Comparison of ENCODE assay signal across 37 cellular contexts in the genomic region with DNA sequence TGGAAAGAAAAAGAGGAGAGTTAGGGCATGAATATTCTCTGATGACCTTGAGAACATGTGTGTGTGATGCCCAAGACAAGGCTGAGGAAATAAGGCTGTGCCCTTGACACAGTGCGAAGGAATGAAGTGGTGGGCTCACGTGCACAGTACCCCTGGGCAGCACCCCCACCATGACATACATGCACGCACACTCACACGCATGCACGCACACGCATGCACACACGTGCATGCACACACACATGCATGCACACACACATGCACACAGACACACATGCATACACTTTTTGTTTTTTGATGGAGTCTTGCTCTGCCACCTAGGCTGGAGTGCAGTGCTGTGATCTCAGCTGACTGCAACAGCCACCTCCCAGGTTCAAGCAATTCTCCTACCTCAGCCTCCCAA.
DNase-seq lines count a peak whose midpoint lies in the region; FAIRE-seq and TF ChIP-seq lines count a peak whose summit lies in the region.
"Had no signal": no experiment of that assay in that cellular context is flagged by ENCODE, and none has a peak within 500 bp of the region (broad histone marks: within the 10 kb centered on the region; RNA-seq: fewer than 3 reads in every experiment).

No MANE protein-coding gene starts in this region.

- H4K8ac ChIP-seq in H9 (replicated peaks; ENCODE audit: insufficient read length, low read depth, low read length) (no peak overlapping the region), neuronal stem cell (ENCODE audit: low read depth, low read length) (no peak overlapping the region)

- H2AFZ ChIP-seq in H9 (ENCODE audit: low read length) (no peak overlapping the region), neuronal stem cell (ENCODE audit: low read length) (no peak overlapping the region)

- no peak for TF ChIP-seq EP300 in esophagus muscularis mucosa (IDR thresholded peaks at IDR 0.05)

- no peaks in the 10 kb centered on the region for H3K36me3 ChIP-seq in esophagus muscularis mucosa
- H3K36me3 ChIP-seq in neuronal stem cell (replicated peaks in 1 of 2; ENCODE audit: control insufficient read depth in 2 of 2, insufficient read depth in 2 of 2, low read length in 2 of 2), result no peaks in the 10 kb centered on the region
- H3K36me3 ChIP-seq in A673 (ENCODE audit: insufficient read depth, low read length, poor library complexity, severe bottlenecking), result no peaks in the 10 kb centered on the region
- H3K36me3 ChIP-seq: BE2C; BLaER1; BLaER1 treated with 17β-estradiol and CSF1 and Interleukin-3, amounts not matched to agents 10 nM and 100 nM had no signal

- no peak overlapping the region for H3K23ac ChIP-seq in H9 (ENCODE audit: insufficient read length, low read depth, low read length)
- no peak overlapping the region for H3K23ac ChIP-seq in neuronal stem cell (ENCODE audit: low read depth, low read length, poor library complexity)

- FAIRE-seq in urothelium cell line (lab: Jason Lieb, UNC) (peak; percentile 89), HTR-8/SVneo (lab: Jason Lieb, UNC) (no peak)
- FAIRE-seq: A204.1, A549, D721Med had no signal

- H2BK5ac ChIP-seq in H9 (ENCODE audit: insufficient read length, low read length) (peak overlapping the region; percentile 49), neuronal stem cell (ENCODE audit: low read length) (no peak overlapping the region)

- H2AK5ac ChIP-seq in H9 (ENCODE audit: insufficient read length, low read length) (no peak overlapping the region), neuronal stem cell (ENCODE audit: low read depth, low read length) (no peak overlapping the region)

- H3K4me1 Mint-ChIP-seq in H9, result peaks cover 0 to 7% of the 10 kb centered on the region in 2 experiments; a peak in 3 of 4 replicates
- H3K4me1 Mint-ChIP-seq: B cell; CD14-positive monocyte; CD8-positive, alpha-beta memory T cell had no signal

- TF ChIP-seq POLR2A in esophagus muscularis mucosa (IDR thresholded peaks at IDR 0.05; ENCODE audit: low read depth), result no peak

- H3K9me3 ChIP-seq in H9 (ENCODE audit: control insufficient read depth, low read depth, low read length) (no peaks in the 10 kb centered on the region), esophagus muscularis mucosa (peaks cover 0 to 28% (median 7%) of the 10 kb centered on the region in 4 donors), neuronal stem cell (replicated peaks in 1 of 2; ENCODE audit: control insufficient read depth in 2 of 2, insufficient read depth in 1 of 2, low read depth in 1 of 2, low read length in 2 of 2) (peaks cover 0 to 1% of the 10 kb centered on the region in 2 donors), A673 (ENCODE audit: low read depth, low read length, poor library complexity, severe bottlenecking) (peaks cover 8% of the 10 kb centered on the region)
- H3K9me3 ChIP-seq: BE2C had no signal

- no TSS peak for BruUV-seq in A673 (replicated peaks; lab: Mats Ljungman, UMichigan)

- no peak overlapping the region for H3K4me3 Mint-ChIP-seq in H9
- H3K4me3 Mint-ChIP-seq: B cell; CD14-positive monocyte; CD4-positive, alpha-beta memory T cell; CD4-positive, alpha-beta T cell; CD4-positive, CD25-positive, alpha-beta regulatory T cell; CD8-positive, alpha-beta memory T cell; CD8-positive, alpha-beta T cell had no signal

- H3K56ac ChIP-seq in H9 (ENCODE audit: insufficient read length, low read depth, low read length), result no peak overlapping the region

- no peak overlapping the region for H2BK120ac ChIP-seq in H9 (ENCODE audit: low read depth, low read length, poor library complexity, severe bottlenecking)
- H2BK120ac ChIP-seq in neuronal stem cell (ENCODE audit: low read depth, low read length), result no peak overlapping the region

- no peaks in the 10 kb centered on the region for H3K27me3 ChIP-seq in H9 (ENCODE audit: insufficient read depth, low read length)
- H3K27me3 ChIP-seq in esophagus muscularis mucosa, result peaks cover 0 to 6% (median 0%) of the 10 kb centered on the region in 4 donors
- no peaks in the 10 kb centered on the region for H3K27me3 ChIP-seq in neuronal stem cell (ENCODE audit: control insufficient read depth in 3 of 3, insufficient read depth in 3 of 3, low read depth in 1 of 3, low read length in 3 of 3)
- H3K27me3 ChIP-seq in A673 (replicated peaks; ENCODE audit: insufficient read depth, low read depth, low read length, poor library complexity), result peaks cover 2% of the 10 kb centered on the region
- H3K27me3 ChIP-seq: BE2C; BLaER1; BLaER1 treated with 17β-estradiol and CSF1 and Interleukin-3, amounts not matched to agents 10 nM and 100 nM had no signal

- H3K4me3 ChIP-seq in esophagus muscularis mucosa (no peak overlapping the region), neuronal stem cell (ENCODE audit: low read length in 2 of 2) (peak overlapping the region in 1 of 2 donors; percentile 64), A673 (ENCODE audit: low read depth, low read length, poor library complexity, severe bottlenecking) (no peak overlapping the region)
- H3K4me3 ChIP-seq: A549; BLaER1; BLaER1 treated with 17β-estradiol and CSF1 and Interleukin-3, amounts not matched to agents 10 nM and 100 nM had no signal

- H2BK20ac ChIP-seq in H9 (ENCODE audit: low read depth, low read length, poor library complexity, severe bottlenecking), result no peak overlapping the region

- H3K23me2 ChIP-seq in H9 (ENCODE audit: insufficient read length, low read depth, low read length, poor library complexity, severe bottlenecking), result peaks cover 2% of the 10 kb centered on the region

- H4K5ac ChIP-seq in H9 (ENCODE audit: insufficient read length, low read depth, low read length), result peak overlapping the region; percentile 96

- H3K4me1 ChIP-seq in H9 (ENCODE audit: insufficient read depth, low read length), result peaks cover 4% of the 10 kb centered on the region; the same call in 1 of the 2 replicates
- H3K4me1 ChIP-seq in esophagus muscularis mucosa, result no peaks in the 10 kb centered on the region
- H3K4me1 ChIP-seq in neuronal stem cell (ENCODE audit: control insufficient read depth in 2 of 2, insufficient read depth in 1 of 2, low read depth in 1 of 2, low read length in 2 of 2), result peaks cover 0 to 2% of the 10 kb centered on the region in 2 donors
- no peaks in the 10 kb centered on the region for H3K4me1 ChIP-seq in A673 (ENCODE audit: insufficient read depth, low read length, poor library complexity, severe bottlenecking)
- H3K4me1 ChIP-seq: A549; BE2C; BLaER1; BLaER1 treated with 17β-estradiol and CSF1 and Interleukin-3, amounts not matched to agents 10 nM and 100 nM had no signal

- no peak overlapping the region for H4K91ac ChIP-seq in H9 (ENCODE audit: insufficient read length, low read depth, low read length)
- H4K91ac ChIP-seq in neuronal stem cell (ENCODE audit: low read depth, low read length, poor library complexity), result no peak overlapping the region

- H3K9ac ChIP-seq in H9 (ENCODE audit: extremely low read depth, insufficient read length, low read length) (no peak overlapping the region), neuronal stem cell (ENCODE audit: low read depth, low read length, poor library complexity) (peak overlapping the region; percentile 13)
- H3K9ac ChIP-seq: BLaER1; BLaER1 treated with 17β-estradiol and CSF1 and Interleukin-3, amounts not matched to agents 10 nM and 100 nM had no signal

- POLR2A ChIA-PET in A673 (lab: Charles Lee; ENCODE audit: low non-redundant PET), result no interaction called here

- H3K18ac ChIP-seq in H9 (ENCODE audit: insufficient read length, low read depth, low read length) (no peak overlapping the region), neuronal stem cell (ENCODE audit: low read length) (no peak overlapping the region)

- H3K79me1 ChIP-seq in H9 (ENCODE audit: insufficient read depth, low read depth, low read length, poor library complexity, severe bottlenecking), result no peaks in the 10 kb centered on the region
- no peaks in the 10 kb centered on the region for H3K79me1 ChIP-seq in neuronal stem cell (ENCODE audit: low read depth, low read length)

- H3K27ac Mint-ChIP-seq in H9, result no peak overlapping the region
- H3K27ac Mint-ChIP-seq: B cell; CD4-positive, alpha-beta T cell; CD8-positive, alpha-beta T cell had no signal

- no peaks in the 10 kb centered on the region for H3K79me2 ChIP-seq in H9 (ENCODE audit: insufficient read depth, low read length)

- no peak for DNase-seq in H9
- peak; percentile 77 for DNase-seq in esophagus muscularis mucosa (ENCODE audit: extremely low spot score)
- DNase-seq in neuronal stem cell (ENCODE audit: low spot score), result no peak
- no peak for DNase-seq in urothelium cell line (ENCODE audit: low spot score)
- DNase-seq in HTR-8/SVneo (ENCODE audit: insufficient read length, low spot score), result no peak
- no peak for DNase-seq in A673 (ENCODE audit: low spot score)
- no peak for DNase-seq in NCI-H2081 (lab: John Stamatoyannopoulos, UW)
- no peak for DNase-seq in H4 (ENCODE audit: low spot score)
- DNase-seq: 8988T; ACHN; AML-193; BE2C; C1 segment of cervical spinal cord; Caco-2; Calu3; CD4-positive, alpha-beta memory T cell; CD4-positive, alpha-beta T cell; CD4-positive, CD25-positive, alpha-beta regulatory T cell; CD8-positive, alpha-beta memory T cell; CD8-positive, alpha-beta T cell; COR-L47; DMS 273 treated with DMSO at 0.1 percent for 48 hours; DMS153; DMS53; DMS79; DMS79 treated with DMSO at 0.1 percent for 48 hours; DND-41; EL had no signal

- intact Hi-C loops in esophagus muscularis mucosa (cut with DNase I) (no loop called here), A673 (cut with micrococcal nuclease; ENCODE audit: unreplicated experiment) (no loop called here)

- no peak overlapping the region for H3K4ac ChIP-seq in H9 (ENCODE audit: low read depth, low read length)
- H3K4ac ChIP-seq in neuronal stem cell (ENCODE audit: low read length), result no peak overlapping the region

- WGBS in H9 (ENCODE audit: extremely low coverage, insufficient read length, low lambda C conversion rate), result no CpG with 5 or more reads among the region's 7 CpGs
- WGBS in esophagus muscularis mucosa, result 92% methylated on average over 7 of the region's 7 CpGs
- no CpG with 5 or more reads among the region's 7 CpGs for WGBS in neuronal stem cell (ENCODE audit: extremely low coverage in 2 of 2, insufficient read length in 2 of 2, insufficient replicate concordance in 1 of 2), 2 donors

- no peaks in the 10 kb centered on the region for H4K20me1 ChIP-seq in H9 (ENCODE audit: control insufficient read depth, insufficient read depth, insufficient read length)
- H4K20me1 ChIP-seq: BLaER1; BLaER1 treated with 17β-estradiol and CSF1 and Interleukin-3, amounts not matched to agents 10 nM and 100 nM had no signal

- no peak for TF ChIP-seq CTCF in H9 (conservative IDR thresholded peaks at IDR 0.05)
- no peak for TF ChIP-seq CTCF in esophagus muscularis mucosa (IDR thresholded peaks at IDR 0.05)
- no peak for TF ChIP-seq CTCF in A673 (conservative IDR thresholded peaks at IDR 0.05; ENCODE audit: low read depth, low read length)

- no peak overlapping the region for H2BK15ac ChIP-seq in H9 (ENCODE audit: low read depth, low read length)
- H2BK15ac ChIP-seq in neuronal stem cell (ENCODE audit: low read length), result no peak overlapping the region

- H3K27me3 Mint-ChIP-seq in H9 (ENCODE audit: low read depth), result no peaks in the 10 kb centered on the region; the same call in none of the 2 replicates
- H3K27me3 Mint-ChIP-seq: B cell; CD4-positive, alpha-beta T cell had no signal

- H3K4me2 ChIP-seq in H9 (ENCODE audit: insufficient read depth, insufficient read length, low read length), result no peak overlapping the region
- no peak overlapping the region for H3K4me2 ChIP-seq in neuronal stem cell (ENCODE audit: insufficient read depth, low read length, poor library complexity, severe bottlenecking)
- H3K4me2 ChIP-seq: A549; BLaER1; BLaER1 treated with 17β-estradiol and CSF1 and Interleukin-3, amounts not matched to agents 10 nM and 100 nM had no signal

- H3K27ac ChIP-seq in H9 (ENCODE audit: insufficient read length, low read depth, low read length) (no peak overlapping the region), esophagus muscularis mucosa (replicated peaks in 1 of 4) (no peak overlapping the region), neuronal stem cell (replicated peaks; ENCODE audit: low read length) (no peak overlapping the region), A673 (ENCODE audit: low read depth, low read length, poor library complexity, severe bottlenecking) (no peak overlapping the region)
- H3K27ac ChIP-seq: 22Rv1; A549; BLaER1; BLaER1 treated with 17β-estradiol and CSF1 and Interleukin-3, amounts not matched to agents 10 nM and 100 nM; C4-2B had no signal

- H3K14ac ChIP-seq in H9 (ENCODE audit: insufficient read depth, low read length) (no peak overlapping the region), neuronal stem cell (ENCODE audit: low read length) (no peak overlapping the region)

- peaks cover 4 to 15% (median 8%) of the 10 kb centered on the region in 3 experiments for H3K36me3 Mint-ChIP-seq in H9 (ENCODE audit: insufficient read depth in 1 of 3, low read depth in 3 of 3)
- H3K36me3 Mint-ChIP-seq: CD14-positive monocyte had no signal

- no peak overlapping the region for H2BK12ac ChIP-seq in H9 (ENCODE audit: insufficient read length, low read depth, low read length)
- H2BK12ac ChIP-seq in neuronal stem cell (ENCODE audit: low read length), result no peak overlapping the region

- H3K9me3 Mint-ChIP-seq in H9, result peaks cover 19 to 23% of the 10 kb centered on the region in 2 experiments

- no peak overlapping the region for H3T11ph ChIP-seq in H9 (ENCODE audit: low read length)

- CTCF ChIA-PET in A673 (lab: Charles Lee), result no interaction called here
